Comparison of ENCODE assay signal across 17 cellular contexts in genomic region chr2:37167636-37168182, GRCh38. TPM values are rescaled to one million over a fixed set of nuclear protein-coding genes. Genes with fewer than 3 reads are reported as not detected.
A peak's percentile ranks its signal among the peaks of the same experiment; 100 is the strongest.
DNase-seq lines count a peak whose midpoint lies in the region; ATAC-seq, FAIRE-seq and TF ChIP-seq lines count a peak whose summit lies in the region.
"Had no signal": no experiment of that assay in that cellular context is flagged by ENCODE, and none has a peak within 500 bp of the region (broad histone marks: within the 10 kb centered on the region; RNA-seq: fewer than 3 reads in every experiment).

No MANE protein-coding gene starts in this region.

- no peak for TF ChIP-seq CTCF in fibroblast of pulmonary artery (IDR thresholded peaks at IDR 0.05; ENCODE audit: low read length, missing control alignments)
- TF ChIP-seq CTCF in osteoblast (IDR thresholded peaks at IDR 0.05; ENCODE audit: extremely low read depth, low read depth, low read length) = no peak

- ATAC-seq in GM18867 (IDR thresholded peaks at IDR 0.05; ENCODE audit: unreplicated experiment) (no peak), HG03196 (IDR thresholded peaks at IDR 0.05; ENCODE audit: unreplicated experiment) (no peak)

- H3K79me2 ChIP-seq in osteoblast (ENCODE audit: insufficient read depth, low read length) = no peaks in the 10 kb centered on the region

- no peaks in the 10 kb centered on the region for H4K20me1 ChIP-seq in osteoblast (ENCODE audit: insufficient read depth, low read length)
- H4K20me1 ChIP-seq: BLaER1 had no signal

- no peak for DNase-seq in RCC 7860 (ENCODE audit: low spot score)
- DNase-seq in fibroblast of pulmonary artery (ENCODE audit: low read depth) = peak; percentile 12
- DNase-seq in osteoblast (ENCODE audit: insufficient read length, low spot score, missing footprints) = peak; percentile 78
- DNase-seq in activated CD8-positive, alpha-beta memory T cell treated with anti-CD3 and anti-CD28 coated beads, Interleukin-2, amount 50 U/mL, for 4 hours = no peak
- DNase-seq in RPMI8226 = no peak
- DNase-seq: activated effector memory CD4-positive, alpha-beta T cell treated with Interleukin-2 at 50 U/mL for 16 hours; aorta; cortex of kidney; nucleus accumbens had no signal

- no peak overlapping the region for H3K27ac ChIP-seq in osteoblast (ENCODE audit: low read depth, low read length)
- H3K27ac ChIP-seq: BLaER1, thoracic aorta had no signal

- no peaks in the 10 kb centered on the region for H3K4me1 ChIP-seq in osteoblast (ENCODE audit: insufficient read depth, low read length)
- H3K4me1 ChIP-seq: BLaER1 had no signal

- H2AFZ ChIP-seq in osteoblast (ENCODE audit: low read length) = peak overlapping the region; percentile 80

- no peaks in the 10 kb centered on the region for H3K9me3 ChIP-seq in osteoblast (ENCODE audit: low read depth, low read length)

- FAIRE-seq in G401.6 (lab: Jason Lieb, UNC) (peak; percentile 76), RCC 7860 (lab: Jason Lieb, UNC) (peak; percentile 78)

- no peaks in the 10 kb centered on the region for H3K36me3 ChIP-seq in osteoblast (ENCODE audit: insufficient read depth, low read length)
- H3K36me3 ChIP-seq: BLaER1, thoracic aorta had no signal

- no peak overlapping the region for H3K4me3 ChIP-seq in fibroblast of pulmonary artery (replicated peaks; ENCODE audit: low read depth, low read length)
- H3K4me3 ChIP-seq in osteoblast (ENCODE audit: insufficient read depth, low read length) = no peak overlapping the region
- H3K4me3 ChIP-seq: BLaER1, K562, thoracic aorta had no signal

- peak overlapping the region; percentile 49 for H3K4me2 ChIP-seq in osteoblast (ENCODE audit: insufficient read depth, low read length)
- H3K4me2 ChIP-seq: BLaER1 had no signal

- H3K27me3 ChIP-seq in osteoblast (ENCODE audit: insufficient read depth, low read length) = no peaks in the 10 kb centered on the region
- H3K27me3 ChIP-seq: BLaER1 had no signal

RNA-seq across cellular contexts. Expression of gene EIF2AK2, which starts 10.9 kb away (rescaled TPM):
- 42.3 and 45.1 TPM in 2 replicates for total RNA-seq in osteoblast

RNA-seq across cellular contexts. Expression of gene SULT6B1, which starts 20.8 kb away (rescaled TPM):
- total RNA-seq in osteoblast = not detected in 2 replicates
- total RNA-seq: aorta; K562; mononuclear cell; T-helper 2 cell treated with Interferon-gamma antibody and Interleukin-4, amounts not matched to agents 100 ng/mL and 5 ng/mL, for 36 hours; thoracic aorta had no signal

RNA-seq across cellular contexts. Expression of gene CEBPZOS, which starts 28.6 kb away (rescaled TPM):
- 20.6 and 21.4 TPM in 2 replicates for total RNA-seq in osteoblast

Comparison
In these comparisons a context has a peak if more than half of its experiments do, and no peak if none do; other contexts are left out.
1. DNase-seq: peak in fibroblast of pulmonary artery (single experiment) and osteoblast (single experiment); none in RCC 7860 (single experiment), activated CD8-positive, alpha-beta memory T cell treated with anti-CD3 and anti-CD28 coated beads, Interleukin-2, amount 50 U/mL, for 4 hours (single experiment) and RPMI8226 (single experiment).